ENCODE assay signal across 1 cellular context in genomic region chr2:234419726-234420125, GRCh38.
TF ChIP-seq lines count a peak whose summit lies in the region.

No MANE protein-coding gene starts in this region.

TF ChIP-seq in IMR-90, 13 proteins besides CTCF, POLR2A, EP300 and RAD21:
- no peak for TF ChIP-seq NFE2L2 (IDR thresholded peaks at IDR 0.05; ENCODE audit: low read depth, low read length)
- no peak for TF ChIP-seq FOS (IDR thresholded peaks at IDR 0.05; ENCODE audit: low read depth, low read length)
- no peak for TF ChIP-seq CHD1 (IDR thresholded peaks at IDR 0.05; ENCODE audit: low read depth, low read length)
- TF ChIP-seq CEBPB (IDR thresholded peaks at IDR 0.05; ENCODE audit: low read depth, low read length), result no peak
- TF ChIP-seq RFX5 (IDR thresholded peaks at IDR 0.05; ENCODE audit: low read depth, low read length), result no peak
TF ChIP-seq in IMR-90: peak in this region for 0.
